Comparison of ENCODE assay signal across 1 cellular context in genomic region chr3:47522082-47522987, GRCh38.
TF ChIP-seq lines count a peak whose summit lies in the region.

No MANE protein-coding gene starts in this region.

TF ChIP-seq in HepG2, 621 proteins besides CTCF, POLR2A, EP300 and RAD21 (continued from another document):
- TF ChIP-seq ZNF318 (CRISPR knock-in tag; IDR thresholded peaks at IDR 0.05) = no peak
- no peak for TF ChIP-seq ZBTB43 (CRISPR knock-in tag; conservative IDR thresholded peaks at IDR 0.05)
- TF ChIP-seq SCMH1 (CRISPR knock-in tag; IDR thresholded peaks at IDR 0.05; ENCODE audit: borderline replicate concordance) = no peak
- no peak for TF ChIP-seq ZNF775 (CRISPR knock-in tag; IDR thresholded peaks at IDR 0.05; ENCODE audit: borderline replicate concordance)
